Comparison of ENCODE assay signal across 8 cellular contexts in the genomic region with DNA sequence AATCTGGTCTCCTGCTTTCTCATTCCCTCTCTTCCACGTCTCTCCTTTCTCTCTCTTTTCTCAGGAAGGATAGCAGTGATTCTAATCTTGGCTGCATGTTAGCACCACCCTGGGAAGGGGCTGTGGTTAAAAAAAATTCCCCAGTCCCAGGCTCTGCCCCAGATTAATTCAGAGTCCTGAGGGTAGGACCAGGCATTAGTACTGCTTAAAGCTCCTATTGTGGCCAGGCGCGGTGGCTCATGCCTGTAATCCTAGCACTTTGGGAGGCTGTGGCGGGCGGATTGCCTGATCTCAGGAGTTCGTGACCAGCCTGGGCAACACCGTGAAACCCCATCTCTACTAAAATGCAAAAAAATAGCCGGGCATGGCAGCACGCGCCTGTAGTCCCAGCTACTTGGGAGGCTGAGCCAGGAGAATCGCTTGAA. TPM values are rescaled to one million over a fixed set of nuclear protein-coding genes. Genes with fewer than 3 reads are reported as not detected.
DNase-seq lines count a peak whose midpoint lies in the region; ATAC-seq and TF ChIP-seq lines count a peak whose summit lies in the region.

No MANE protein-coding gene starts in this region.

- peak overlapping the region; percentile 73 to 96 (median 89) for H3K4me2 ChIP-seq in BLaER1 treated with 17β-estradiol and CSF1 and Interleukin-3, amounts not matched to agents 10 nM and 100 nM
- H3K4me2 ChIP-seq in Loucy (ENCODE audit: low read depth, low read length, poor library complexity, severe bottlenecking): peak overlapping the region; percentile 74
- H3K4me2 ChIP-seq in neural progenitor cell: peak overlapping the region; percentile 74

- peak; percentile 28 for DNase-seq in cerebellum (ENCODE audit: low spot score)
- DNase-seq in neural progenitor cell (ENCODE audit: low spot score): peak; percentile 61
- DNase-seq in foreskin melanocyte: no peak
- DNase-seq in AML-193 (lab: John Stamatoyannopoulos, UW): no peak
- DNase-seq in omental fat pad (ENCODE audit: low spot score): no peak

- peaks cover 37% of the 10 kb centered on the region for H3K4me1 Mint-ChIP-seq in neural progenitor cell

- peak overlapping the region; percentile 39 for H3K4me3 Mint-ChIP-seq in neural progenitor cell

- no peak for TF ChIP-seq CTCF in Loucy (conservative IDR thresholded peaks at IDR 0.05; ENCODE audit: low read length)
- TF ChIP-seq CTCF in neural progenitor cell (IDR thresholded peaks at IDR 0.05): no peak
- no peak for TF ChIP-seq CTCF in omental fat pad (IDR thresholded peaks at IDR 0.05)

- H3K27me3 Mint-ChIP-seq in neural progenitor cell (ENCODE audit: insufficient read depth, low read depth): peaks cover 15% of the 10 kb centered on the region

- H4K20me1 ChIP-seq in BLaER1 treated with 17β-estradiol and CSF1 and Interleukin-3, amounts not matched to agents 10 nM and 100 nM: no peaks in the 10 kb centered on the region
- H4K20me1 ChIP-seq in Loucy (ENCODE audit: insufficient read depth, low read length, poor library complexity, severe bottlenecking) (no peaks in the 10 kb centered on the region), neural progenitor cell (ENCODE audit: low read depth) (peaks cover 15% of the 10 kb centered on the region)

- H3K4me1 ChIP-seq in BLaER1 treated with 17β-estradiol and CSF1 and Interleukin-3, amounts not matched to agents 10 nM and 100 nM: peaks cover 69 to 88% (median 80%) of the 10 kb centered on the region in 10 experiments
- peaks cover 70% of the 10 kb centered on the region for H3K4me1 ChIP-seq in Loucy (ENCODE audit: insufficient read depth, low read length, poor library complexity, severe bottlenecking)
- peaks cover 21% of the 10 kb centered on the region for H3K4me1 ChIP-seq in neural progenitor cell

- no peak overlapping the region for H3K27ac Mint-ChIP-seq in neural progenitor cell

- H3F3A ChIP-seq in Loucy (ENCODE audit: low read depth): peaks cover 9% of the 10 kb centered on the region; the same call in 1 of the 2 replicates
- H3F3A ChIP-seq in neural progenitor cell (ENCODE audit: low read depth): peaks cover 26% of the 10 kb centered on the region

- peaks cover 0 to 10% (median 0%) of the 10 kb centered on the region in 11 experiments; a peak in 2 of 22 replicates for H3K27me3 ChIP-seq in BLaER1 treated with 17β-estradiol and CSF1 and Interleukin-3, amounts not matched to agents 10 nM and 100 nM
- H3K27me3 ChIP-seq in Loucy (ENCODE audit: insufficient read depth, low read length, poor library complexity, severe bottlenecking) (no peaks in the 10 kb centered on the region), neural progenitor cell (peaks cover 23% of the 10 kb centered on the region)

- H3K79me2 ChIP-seq in Loucy (ENCODE audit: insufficient read depth, low read length): no peaks in the 10 kb centered on the region
- H3K79me2 ChIP-seq in neural progenitor cell (ENCODE audit: low read depth): no peaks in the 10 kb centered on the region

- ATAC-seq in HG03378 (IDR thresholded peaks at IDR 0.05; ENCODE audit: unreplicated experiment) (no peak), omental fat pad (ENCODE audit: low FRiP score) (no peak)

- peak overlapping the region in 7 of 11 experiments; percentile 12 to 68 (median 55); a peak in 10 of 22 replicates for H3K9ac ChIP-seq in BLaER1 treated with 17β-estradiol and CSF1 and Interleukin-3, amounts not matched to agents 10 nM and 100 nM
- H3K9ac ChIP-seq in Loucy (ENCODE audit: low read depth, low read length, poor library complexity, severe bottlenecking) (peak overlapping the region; percentile 61), neural progenitor cell (no peak overlapping the region)

- H3K36me3 ChIP-seq in BLaER1 treated with 17β-estradiol and CSF1 and Interleukin-3, amounts not matched to agents 10 nM and 100 nM: no peaks in the 10 kb centered on the region
- H3K36me3 ChIP-seq in Loucy (ENCODE audit: insufficient read depth, low read length) (no peaks in the 10 kb centered on the region), neural progenitor cell (no peaks in the 10 kb centered on the region)

- H3K27ac ChIP-seq in BLaER1 treated with 17β-estradiol and CSF1 and Interleukin-3, amounts not matched to agents 10 nM and 100 nM: peak overlapping the region in 7 of 11 experiments; percentile 8 to 60 (median 43); a peak in 10 of 22 replicates
- no peak overlapping the region for H3K27ac ChIP-seq in neural progenitor cell

- H3K9me3 Mint-ChIP-seq in neural progenitor cell: no peaks in the 10 kb centered on the region

- H3K36me3 Mint-ChIP-seq in neural progenitor cell: no peaks in the 10 kb centered on the region

- H2AFZ ChIP-seq in Loucy (ENCODE audit: low read length) (peak overlapping the region; percentile 54), neural progenitor cell (replicated peaks) (no peak overlapping the region)

- no peaks in the 10 kb centered on the region for H3K9me2 ChIP-seq in Loucy (replicated peaks; ENCODE audit: low read depth, low read length)

- H3K4me3 ChIP-seq in BLaER1 treated with 17β-estradiol and CSF1 and Interleukin-3, amounts not matched to agents 10 nM and 100 nM: peak overlapping the region in 2 of 10 experiments; percentile 33 to 37; a peak in 3 of 20 replicates
- H3K4me3 ChIP-seq in Loucy (ENCODE audit: low read length, poor library complexity, severe bottlenecking) (peak overlapping the region; percentile 66), neural progenitor cell (peak overlapping the region; percentile 34)

- no peaks in the 10 kb centered on the region for H3K9me3 ChIP-seq in BLaER1 treated with 17β-estradiol and CSF1 and Interleukin-3, amounts not matched to agents 10 nM and 100 nM (replicated peaks in 1 of 11)
- H3K9me3 ChIP-seq in Loucy (ENCODE audit: insufficient read depth, low read depth, low read length): no peaks in the 10 kb centered on the region
- H3K9me3 ChIP-seq in neural progenitor cell (ENCODE audit: low read depth): no peaks in the 10 kb centered on the region

RNA-seq across cellular contexts. Expression of a gene that starts 35.4 kb away (rescaled TPM):
- total RNA-seq in cerebellum (48.5 TPM), neural progenitor cell (ENCODE audit: low replicate concordance) (122 and 167 TPM in 2 replicates), omental fat pad (10 to 100 TPM; 33.3 to 79.6 (median 41.5) TPM)

Comparison
In these comparisons a context has a peak if more than half of its experiments do, and no peak if none do; other contexts are left out.
1. DNase-seq: peak in cerebellum (single experiment) and neural progenitor cell (single experiment); none in foreskin melanocyte (single experiment), AML-193 (0 of 2) and omental fat pad (single experiment).
2. Peak in every context shown above with its lines, with median percentiles within 50 percentile points of each other: H3K4me2 ChIP-seq.